ENCODE assay signal across 8 cellular contexts in the genomic region with DNA sequence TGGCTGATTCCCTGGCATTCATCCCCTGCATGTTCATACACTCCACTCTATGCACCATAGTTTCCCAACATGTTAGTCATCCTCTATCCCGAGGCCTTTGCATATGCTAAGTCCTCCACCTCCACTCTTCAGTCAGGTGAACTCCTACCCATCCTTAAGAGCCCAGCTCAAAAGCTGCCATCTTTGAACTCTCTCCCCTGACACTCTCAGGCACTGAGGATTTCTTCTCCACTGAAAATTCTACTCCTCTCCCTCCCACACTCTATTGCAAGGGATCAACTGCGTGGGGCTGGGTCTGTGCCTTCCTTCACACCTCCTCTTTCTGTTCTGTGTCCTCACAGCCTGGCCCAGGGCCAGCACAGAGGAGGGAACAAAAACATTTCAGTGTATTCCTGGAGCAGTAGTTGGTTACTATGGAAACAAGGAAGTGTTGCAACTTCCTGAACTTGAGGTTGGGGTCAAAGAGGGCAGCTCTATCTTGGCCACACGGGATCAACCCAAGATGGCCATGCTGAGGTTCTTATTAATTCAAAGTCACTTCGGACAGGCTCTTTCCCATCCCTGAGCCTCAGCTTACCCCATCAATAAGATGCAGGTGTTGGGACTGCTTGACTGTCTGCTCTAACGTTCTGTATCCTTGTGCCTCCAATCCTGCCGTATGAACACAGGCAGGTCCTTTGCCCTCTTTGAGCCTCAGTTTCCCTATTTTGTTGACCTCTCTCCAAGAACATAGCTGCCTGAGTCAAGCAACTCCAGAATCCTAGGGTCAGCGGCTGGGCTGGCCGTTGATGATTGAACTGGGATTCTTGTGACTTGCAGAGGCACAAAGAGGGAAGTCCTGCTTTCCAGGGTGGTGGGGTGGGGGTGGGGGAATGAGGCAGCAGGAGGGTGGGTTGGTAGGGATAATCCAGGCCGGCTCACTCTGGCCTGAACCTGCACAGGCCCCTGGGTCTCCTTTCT. TPM values are rescaled to one million over a fixed set of nuclear protein-coding genes. Genes with fewer than 3 reads are reported as not detected.
A peak's percentile ranks its signal among the peaks of the same experiment; 100 is the strongest.
DNase-seq lines count a peak whose midpoint lies in the region; ATAC-seq and TF ChIP-seq lines count a peak whose summit lies in the region.

No MANE protein-coding gene starts in this region.

- H3K27ac ChIP-seq in OCI-LY7 (ENCODE audit: low read depth, low read length, poor library complexity, severe bottlenecking) (peak overlapping the region; percentile 57), layer of hippocampus (ENCODE audit: low read depth, low read length) (peak overlapping the region; percentile 33), stomach smooth muscle (ENCODE audit: low read length) (peak overlapping the region; percentile 64)

- H3K4me3 ChIP-seq in OCI-LY7 (ENCODE audit: low read depth, low read length, poor library complexity, severe bottlenecking) (peak overlapping the region; percentile 52), stomach smooth muscle (ENCODE audit: low read length in 2 of 2) (peak overlapping the region in 1 of 2 donors; percentile 35)

- POLR2A ChIA-PET in OCI-LY7 (lab: Charles Lee) = interaction anchor here (0.7 to 3.5 kb wide), 5 partner anchors 10 to 107 kb away, joined by 4 to 25 read pairs (median 5); no protein-coding TSS in a partner anchor

- DNase-seq in activated CD8-positive, alpha-beta memory T cell treated with anti-CD3 and anti-CD28 coated beads, Interleukin-2, amount 10 ng/mL, durations not matched to agents 7 days and 5 days = no peak
- no peak for DNase-seq in activated CD8-positive, alpha-beta memory T cell treated with anti-CD3 and anti-CD28 coated beads for 24 hours
- peak; percentile 70 for DNase-seq in OCI-LY7 (ENCODE audit: low spot score)
- DNase-seq in central memory CD8-positive, alpha-beta T cell (ENCODE audit: low spot score in 2 of 2) = no peak
- no peak for DNase-seq in ecto neural progenitor cell (ENCODE audit: low spot score)
- DNase-seq in activated naive CD4-positive, alpha-beta T cell treated with anti-CD3 and anti-CD28 coated beads, Interleukin-2, amount 10 ng/mL, durations not matched to agents 7 days and 5 days = no peak

- H3K9me3 Mint-ChIP-seq in activated CD8-positive, alpha-beta memory T cell treated with anti-CD3 and anti-CD28 coated beads, Interleukin-2, amount 10 ng/mL, durations not matched to agents 7 days and 5 days (ENCODE audit: low read depth) = no peaks in the 10 kb centered on the region
- no peaks in the 10 kb centered on the region for H3K9me3 Mint-ChIP-seq in central memory CD8-positive, alpha-beta T cell
- H3K9me3 Mint-ChIP-seq in activated naive CD4-positive, alpha-beta T cell treated with anti-CD3 and anti-CD28 coated beads, Interleukin-2, amount 10 ng/mL, durations not matched to agents 7 days and 5 days = no peaks in the 10 kb centered on the region

- H3K9me3 ChIP-seq in OCI-LY7 (ENCODE audit: low read length) (no peaks in the 10 kb centered on the region), stomach smooth muscle (ENCODE audit: control insufficient read depth in 2 of 2, low read length in 2 of 2) (no peaks in the 10 kb centered on the region)

- H3K4me3 Mint-ChIP-seq in activated CD8-positive, alpha-beta memory T cell treated with anti-CD3 and anti-CD28 coated beads, Interleukin-2, amount 10 ng/mL, durations not matched to agents 7 days and 5 days = no peak overlapping the region
- H3K4me3 Mint-ChIP-seq in central memory CD8-positive, alpha-beta T cell = no peak overlapping the region
- no peak overlapping the region for H3K4me3 Mint-ChIP-seq in activated naive CD4-positive, alpha-beta T cell treated with anti-CD3 and anti-CD28 coated beads, Interleukin-2, amount 10 ng/mL, durations not matched to agents 7 days and 5 days

- H3K4me1 ChIP-seq in OCI-LY7 (ENCODE audit: insufficient read depth, low read length, poor library complexity, severe bottlenecking) (peaks cover 93% of the 10 kb centered on the region), stomach smooth muscle (ENCODE audit: control insufficient read depth, insufficient read depth, low read length) (peaks cover 91% of the 10 kb centered on the region)

- H3K79me2 ChIP-seq in OCI-LY7 (ENCODE audit: insufficient read depth, low read depth, low read length) = peaks cover 4% of the 10 kb centered on the region; the same call in 1 of the 2 replicates

- H3K9me2 ChIP-seq in OCI-LY7 (ENCODE audit: insufficient read depth, low read length) = no peaks in the 10 kb centered on the region

- intact Hi-C loops in OCI-LY7 (cut with micrococcal nuclease; ENCODE audit: unreplicated experiment) = no loop called here

- H3K27ac Mint-ChIP-seq in activated CD8-positive, alpha-beta memory T cell treated with anti-CD3 and anti-CD28 coated beads, Interleukin-2, amount 10 ng/mL, durations not matched to agents 7 days and 5 days = peak overlapping the region; percentile 5
- H3K27ac Mint-ChIP-seq in central memory CD8-positive, alpha-beta T cell (ENCODE audit: low read depth) = peak overlapping the region; percentile 52
- H3K27ac Mint-ChIP-seq in activated naive CD4-positive, alpha-beta T cell treated with anti-CD3 and anti-CD28 coated beads, Interleukin-2, amount 10 ng/mL, durations not matched to agents 7 days and 5 days = no peak overlapping the region

- H3K27me3 ChIP-seq in layer of hippocampus (ENCODE audit: control insufficient read depth, insufficient read depth, low read length) (no peaks in the 10 kb centered on the region), stomach smooth muscle (ENCODE audit: control insufficient read depth in 1 of 2, insufficient read depth in 2 of 2, low read length in 2 of 2) (no peaks in the 10 kb centered on the region)

- peak; percentile 54 for ATAC-seq in activated CD8-positive, alpha-beta memory T cell treated with anti-CD3 and anti-CD28 coated beads, Interleukin-2, amount 10 ng/mL, durations not matched to agents 7 days and 5 days
- peak; percentile 55 for ATAC-seq in central memory CD8-positive, alpha-beta T cell (replicated peaks; ENCODE audit: extremely low read depth, poor library complexity, severe bottlenecking)

- H3K9ac ChIP-seq in stomach smooth muscle (ENCODE audit: low read length in 2 of 2) = peak overlapping the region in 1 of 2 donors; percentile 30

- CTCF ChIA-PET in activated CD8-positive, alpha-beta memory T cell treated with anti-CD3 and anti-CD28 coated beads, Interleukin-2, amount 10 ng/mL, durations not matched to agents 7 days and 5 days (lab: Charles Lee) = interaction anchor here (4.1 kb wide), 1 partner anchor 111 kb away, joined by 15 read pairs; no protein-coding TSS in a partner anchor
- CTCF ChIA-PET in OCI-LY7 (lab: Charles Lee; ENCODE audit: unreplicated experiment) = interaction anchor here (0.6 to 0.9 kb wide), 2 partner anchors 14 to 66 kb away, joined by 3 to 10 read pairs; no protein-coding TSS in a partner anchor
- CTCF ChIA-PET in activated naive CD4-positive, alpha-beta T cell treated with anti-CD3 and anti-CD28 coated beads, Interleukin-2, amount 10 ng/mL, durations not matched to agents 7 days and 5 days (lab: Charles Lee) = interaction anchor here (0.7 to 0.8 kb wide), 2 partner anchors 12 to 112 kb away, joined by 3 read pairs; no protein-coding TSS in a partner anchor

- H3K36me3 ChIP-seq in OCI-LY7 (ENCODE audit: insufficient read depth, low read length) (no peaks in the 10 kb centered on the region), stomach smooth muscle (ENCODE audit: control insufficient read depth in 2 of 2, insufficient read depth in 2 of 2, low read length in 2 of 2) (no peaks in the 10 kb centered on the region)

- BruUV-seq in OCI-LY7 (replicated peaks; lab: Mats Ljungman, UMichigan) = no TSS peak

- peak overlapping the region; percentile 87 for H3K4me2 ChIP-seq in OCI-LY7 (ENCODE audit: low read length)

- peaks cover 17% of the 10 kb centered on the region for H3K4me1 Mint-ChIP-seq in activated CD8-positive, alpha-beta memory T cell treated with anti-CD3 and anti-CD28 coated beads, Interleukin-2, amount 10 ng/mL, durations not matched to agents 7 days and 5 days
- H3K4me1 Mint-ChIP-seq in central memory CD8-positive, alpha-beta T cell = peaks cover 18% of the 10 kb centered on the region
- peaks cover 23% of the 10 kb centered on the region for H3K4me1 Mint-ChIP-seq in activated naive CD4-positive, alpha-beta T cell treated with anti-CD3 and anti-CD28 coated beads, Interleukin-2, amount 10 ng/mL, durations not matched to agents 7 days and 5 days

- peak overlapping the region; percentile 4; the same call in 1 of the 2 replicates for H2AFZ ChIP-seq in OCI-LY7 (ENCODE audit: low read length)

- no peaks in the 10 kb centered on the region for H4K20me1 ChIP-seq in OCI-LY7 (ENCODE audit: insufficient read depth, low read length)

- no peaks in the 10 kb centered on the region for H3K27me3 Mint-ChIP-seq in activated CD8-positive, alpha-beta memory T cell treated with anti-CD3 and anti-CD28 coated beads, Interleukin-2, amount 10 ng/mL, durations not matched to agents 7 days and 5 days
- peaks cover 1% of the 10 kb centered on the region for H3K27me3 Mint-ChIP-seq in central memory CD8-positive, alpha-beta T cell
- H3K27me3 Mint-ChIP-seq in activated naive CD4-positive, alpha-beta T cell treated with anti-CD3 and anti-CD28 coated beads, Interleukin-2, amount 10 ng/mL, durations not matched to agents 7 days and 5 days = peaks cover 17% of the 10 kb centered on the region

- no peaks in the 10 kb centered on the region for H3K36me3 Mint-ChIP-seq in activated CD8-positive, alpha-beta memory T cell treated with anti-CD3 and anti-CD28 coated beads, Interleukin-2, amount 10 ng/mL, durations not matched to agents 7 days and 5 days
- peaks cover 2% of the 10 kb centered on the region for H3K36me3 Mint-ChIP-seq in central memory CD8-positive, alpha-beta T cell (ENCODE audit: insufficient read depth)
- H3K36me3 Mint-ChIP-seq in activated naive CD4-positive, alpha-beta T cell treated with anti-CD3 and anti-CD28 coated beads, Interleukin-2, amount 10 ng/mL, durations not matched to agents 7 days and 5 days = no peaks in the 10 kb centered on the region

- no peak for TF ChIP-seq CTCF in OCI-LY7 (conservative IDR thresholded peaks at IDR 0.05; ENCODE audit: low read length)

RNA-seq across cellular contexts. Expression of a gene that starts 15.5 kb away (rescaled TPM):
- total RNA-seq in activated CD8-positive, alpha-beta memory T cell treated with anti-CD3 and anti-CD28 coated beads, Interleukin-2, amount 10 ng/mL, durations not matched to agents 7 days and 5 days = 10 to 100 TPM; 52.7 to 71.5 TPM
- total RNA-seq in OCI-LY7 (2014; rRNA removed; shearing (Covaris generic)) = 18.9 and 20.4 TPM in 2 replicates
- total RNA-seq in OCI-LY7 (2022) = 58.3 and 66.9 TPM in 2 replicates
